7 cellular contexts compared by ENCODE assay signal in genomic region chr16:27203429-27204231, GRCh38. TPM values are rescaled to one million over a fixed set of nuclear protein-coding genes. Genes with fewer than 3 reads are reported as not detected.
A peak's percentile ranks its signal among the peaks of the same experiment; 100 is the strongest.
DNase-seq lines count a peak whose midpoint lies in the region; ATAC-seq, FAIRE-seq and TF ChIP-seq lines count a peak whose summit lies in the region.

KDM8 (plus strand) TSS chr16:27203526; CDS start chr16:27210124, 6,598 bp downstream.

- no peaks in the 10 kb centered on the region for H3K36me3 ChIP-seq in astrocyte (ENCODE audit: insufficient read depth, low read length)
- no peaks in the 10 kb centered on the region for H3K36me3 ChIP-seq in rectal smooth muscle tissue (ENCODE audit: control insufficient read depth, insufficient read depth, low read length)

- H2AFZ ChIP-seq in astrocyte (ENCODE audit: low read depth, low read length), result peak within 1 kb of the TSS; percentile 97

- H3K4me1 ChIP-seq in astrocyte (ENCODE audit: insufficient read depth, low read length), result peaks cover 5% of the 10 kb centered on the region
- H3K4me1 ChIP-seq in rectal smooth muscle tissue (ENCODE audit: control insufficient read depth, insufficient read depth, low read length), result peaks cover 6% of the 10 kb centered on the region

- H4K20me1 ChIP-seq in astrocyte (ENCODE audit: insufficient read depth, low read length), result no peaks in the 10 kb centered on the region

- H3K27me3 Mint-ChIP-seq in T-helper 2 cell treated with Interferon-gamma antibody and Interleukin-4, amounts not matched to agents 5 μg/mL and 100 μg/mL, for 36 hours (ENCODE audit: low read depth), result no peaks in the 10 kb centered on the region
- H3K27me3 Mint-ChIP-seq in astrocyte (ENCODE audit: low read depth, unreplicated experiment), result peaks cover 5% of the 10 kb centered on the region

- no peaks in the 10 kb centered on the region for H3K9me3 Mint-ChIP-seq in T-helper 2 cell treated with Interferon-gamma antibody and Interleukin-4, amounts not matched to agents 5 μg/mL and 100 μg/mL, for 36 hours
- H3K9me3 Mint-ChIP-seq in astrocyte (ENCODE audit: unreplicated experiment), result no peaks in the 10 kb centered on the region

- peak within 1 kb of the TSS; percentile 99 for H3K27ac Mint-ChIP-seq in T-helper 2 cell treated with Interferon-gamma antibody and Interleukin-4, amounts not matched to agents 5 μg/mL and 100 μg/mL, for 36 hours
- H3K27ac Mint-ChIP-seq in astrocyte (ENCODE audit: unreplicated experiment), result peak within 1 kb of the TSS; percentile 99

- H3K4me3 ChIP-seq in astrocyte (ENCODE audit: insufficient read depth, low read depth, low read length) (peak within 1 kb of the TSS; percentile 93), rectal smooth muscle tissue (ENCODE audit: low read length) (peak within 1 kb of the TSS; percentile 96)

- H3K4me2 ChIP-seq in astrocyte (ENCODE audit: low read length), result peak within 1 kb of the TSS; percentile 95

- peak; percentile 99 to 100 for DNase-seq in NCI-H1930 (lab: John Stamatoyannopoulos, UW)
- DNase-seq in T-helper 2 cell treated with Interferon-gamma antibody and Interleukin-4, amounts not matched to agents 5 μg/mL and 100 μg/mL, for 36 hours (ENCODE audit: low spot score), result peak; percentile 100
- DNase-seq in astrocyte (ENCODE audit: low read depth), result peak; percentile 97
- peak; percentile 100 for DNase-seq in hepatic stellate cell (ENCODE audit: low spot score)

- H3K27ac ChIP-seq in astrocyte (ENCODE audit: low read depth, low read length), result peak within 1 kb of the TSS; percentile 98
- peak within 1 kb of the TSS; percentile 98 for H3K27ac ChIP-seq in rectal smooth muscle tissue (ENCODE audit: low read depth, low read length)

- H3K27me3 ChIP-seq in astrocyte (ENCODE audit: insufficient read depth, low read length), result no peaks in the 10 kb centered on the region
- H3K27me3 ChIP-seq in rectal smooth muscle tissue (ENCODE audit: control insufficient read depth, insufficient read depth, low read length), result no peaks in the 10 kb centered on the region

- H3K9ac ChIP-seq in astrocyte (ENCODE audit: low read length) (peak within 1 kb of the TSS; percentile 95), rectal smooth muscle tissue (ENCODE audit: low read length) (peak within 1 kb of the TSS; percentile 92)

- H3K4me3 Mint-ChIP-seq in T-helper 2 cell treated with Interferon-gamma antibody and Interleukin-4, amounts not matched to agents 5 μg/mL and 100 μg/mL, for 36 hours, result peak within 1 kb of the TSS; percentile 97
- peak within 1 kb of the TSS; percentile 98 for H3K4me3 Mint-ChIP-seq in astrocyte (ENCODE audit: unreplicated experiment)

- peaks cover 53% of the 10 kb centered on the region for H3K4me1 Mint-ChIP-seq in T-helper 2 cell treated with Interferon-gamma antibody and Interleukin-4, amounts not matched to agents 5 μg/mL and 100 μg/mL, for 36 hours (ENCODE audit: low read depth)
- H3K4me1 Mint-ChIP-seq in astrocyte (ENCODE audit: low read depth, unreplicated experiment), result peaks cover 7% of the 10 kb centered on the region

- no peak for FAIRE-seq in astrocyte (lab: Jason Lieb, UNC)

- H3K9me3 ChIP-seq in astrocyte (ENCODE audit: insufficient read depth, low read depth, low read length), result no peaks in the 10 kb centered on the region

- H3K36me3 Mint-ChIP-seq in T-helper 2 cell treated with Interferon-gamma antibody and Interleukin-4, amounts not matched to agents 5 μg/mL and 100 μg/mL, for 36 hours (ENCODE audit: low read depth), result peaks cover 7% of the 10 kb centered on the region
- H3K36me3 Mint-ChIP-seq in astrocyte (ENCODE audit: low read depth, unreplicated experiment), result no peaks in the 10 kb centered on the region

- no peak for TF ChIP-seq CTCF in astrocyte (IDR thresholded peaks at IDR 0.05; ENCODE audit: insufficient read depth, low read depth, low read length)

- H3K79me2 ChIP-seq in astrocyte (ENCODE audit: insufficient read depth, low read length), result peaks cover 9% of the 10 kb centered on the region

- ATAC-seq in GM18502 (IDR thresholded peaks at IDR 0.05; ENCODE audit: poor library complexity, unreplicated experiment), result peak; percentile 70
- ATAC-seq in HG02970 (IDR thresholded peaks at IDR 0.05; ENCODE audit: low FRiP score, unreplicated experiment), result peak; percentile 88

RNA-seq across cellular contexts. Expression of gene KDM8, which starts in this region (rescaled TPM):
- total RNA-seq in astrocyte, result 3.4 and 4.3 TPM in 2 replicates

Comparison
In these comparisons a context has a peak if more than half of its experiments do, and no peak if none do; other contexts are left out.
1. Peak in every context shown above with its lines: DNase-seq, ATAC-seq, H3K4me3 ChIP-seq and H3K27ac ChIP-seq.